In genomic region chr7:4247106-4247876, GRCh38 we compare ENCODE assay signal across 17 cellular contexts.
DNase-seq lines count a peak whose midpoint lies in the region; ATAC-seq and TF ChIP-seq lines count a peak whose summit lies in the region.
"Had no signal": no experiment of that assay in that cellular context is flagged by ENCODE, and none has a peak within 500 bp of the region (broad histone marks: within the 10 kb centered on the region; RNA-seq: fewer than 3 reads in every experiment).

No MANE protein-coding gene starts in this region.

- no peak overlapping the region for H3K4me3 Mint-ChIP-seq in nephron progenitor cell
- H3K4me3 Mint-ChIP-seq: CD4-positive, CD25-positive, alpha-beta regulatory T cell had no signal

- peaks cover 19% of the 10 kb centered on the region for H3K4me1 ChIP-seq in NT2/D1 (ENCODE audit: insufficient read depth, insufficient read length)
- H3K4me1 ChIP-seq: BE2C, SJCRH30 had no signal

- peak overlapping the region; percentile 54 for H3K27ac Mint-ChIP-seq in nephron progenitor cell
- H3K27ac Mint-ChIP-seq: CD4-positive, CD25-positive, alpha-beta regulatory T cell had no signal

- no peak for ATAC-seq in HG02852 (IDR thresholded peaks at IDR 0.05; ENCODE audit: unreplicated experiment)

- H3K27me3 Mint-ChIP-seq in nephron progenitor cell (ENCODE audit: low read depth, poor library complexity) = peaks cover 6% of the 10 kb centered on the region

- peak; percentile 46 for DNase-seq in activated effector memory CD4-positive, alpha-beta T cell treated with anti-CD3 and anti-CD28 coated beads, Interleukin-2, amount 50 U/mL, for 16 hours
- no peak for DNase-seq in activated effector memory CD4-positive, alpha-beta T cell treated with Interleukin-2 at 50 U/mL for 16 hours
- DNase-seq in NT2/D1 (ENCODE audit: low read depth, low spot score) = no peak
- no peak for DNase-seq in nephron progenitor cell
- no peak for DNase-seq in DMS 273 treated with DMSO at 0.1 percent for 48 hours (lab: John Stamatoyannopoulos, UW)
- DNase-seq in G401 (ENCODE audit: low spot score) = no peak
- DNase-seq: BE2C; CD4-positive, CD25-positive, alpha-beta regulatory T cell; COR-L47; GF-D8; IMR-90; NCI-H1694; NCI-H2081 treated with DMSO at 0.1 percent for 48 hours; NCI-H510A treated with DMSO at 0.1 percent for 48 hours; PC-9; SJCRH30 had no signal

- peaks cover 26% of the 10 kb centered on the region for H3K9me3 Mint-ChIP-seq in nephron progenitor cell

- peaks cover 10% of the 10 kb centered on the region for H3K4me1 Mint-ChIP-seq in nephron progenitor cell
- H3K4me1 Mint-ChIP-seq: CD4-positive, CD25-positive, alpha-beta regulatory T cell had no signal

- H3K4me3 ChIP-seq in NT2/D1 (ENCODE audit: insufficient read length, low read depth) = no peak overlapping the region
- H3K4me3 ChIP-seq: PC-9, SJCRH30 had no signal

- in situ Hi-C loops in G401 (cut with HindIII; ENCODE audit: low sequenced_read_pairs) = no loop called here

- H3K9me3 ChIP-seq in NT2/D1 (ENCODE audit: insufficient read depth, low read length) = peaks cover 28% of the 10 kb centered on the region
- H3K9me3 ChIP-seq: BE2C had no signal

- peak overlapping the region; percentile 37 for H3K9ac ChIP-seq in NT2/D1 (ENCODE audit: insufficient read length, low read depth)

- TF ChIP-seq CTCF in nephron progenitor cell (IDR thresholded peaks at IDR 0.05) = no peak

- no peaks in the 10 kb centered on the region for H3K36me3 ChIP-seq in NT2/D1 (ENCODE audit: insufficient read depth, insufficient read length, low read length)
- H3K36me3 ChIP-seq: BE2C, SJCRH30 had no signal

- H3K27me3 ChIP-seq in NT2/D1 (ENCODE audit: insufficient read depth, insufficient read length) = no peaks in the 10 kb centered on the region
- H3K27me3 ChIP-seq: BE2C, SJCRH30 had no signal

- H3K36me3 Mint-ChIP-seq in nephron progenitor cell (ENCODE audit: low read depth) = peaks cover 16% of the 10 kb centered on the region
- H3K36me3 Mint-ChIP-seq: CD4-positive, CD25-positive, alpha-beta regulatory T cell had no signal
